Comparison of ENCODE assay signal across 28 cellular contexts in genomic region chr2:17545680-17546613, GRCh38. TPM values are rescaled to one million over a fixed set of nuclear protein-coding genes. Genes with fewer than 3 reads are reported as not detected.
"Had no signal": no experiment of that assay in that cellular context is flagged by ENCODE, and none has a peak within 500 bp of the region (broad histone marks: within the 10 kb centered on the region; RNA-seq: fewer than 3 reads in every experiment).

No MANE protein-coding gene starts in this region.

- H3K27ac ChIP-seq: testis, upper lobe of left lung had no signal

- ATAC-seq: activated T-cell treated with anti-CD3 and anti-CD28 coated beads, Interleukin-2, amount 50 U/mL, for 4 hours; sciatic nerve had no signal

- H3K27ac Mint-ChIP-seq: activated B cell treated with CpG ODN at 0.5 μM for 24 hours; activated naive CD8-positive, alpha-beta T cell treated with anti-CD3 and anti-CD28 coated beads for 36 hours; activated T-helper 2 cell treated with anti-CD3 and anti-CD28 coated beads, Interferon-gamma antibody, Interleukin-2, Interleukin-4, amounts not matched to agents 10 μg/mL and 5 μg/mL and 100 μg/mL, durations not matched to agents 14 hours and 24 hours and 36 hours; naive B cell; T-helper 1 cell treated with Interleukin-12 subunit alpha and Interleukin-12 subunit beta and Interleukin-4 antibody, amounts not matched to agents 30 μg/mL and 1 μg/mL, for 36 hours had no signal

- H3K9me3 Mint-ChIP-seq: activated B cell treated with CpG ODN at 0.5 μM for 24 hours; activated T-cell treated with anti-CD3 and anti-CD28 coated beads, Interleukin-2, amount 50 U/mL, for 4 hours; activated T-helper 2 cell treated with anti-CD3 and anti-CD28 coated beads, Interferon-gamma antibody, Interleukin-2, Interleukin-4, amounts not matched to agents 10 μg/mL and 5 μg/mL and 100 μg/mL, durations not matched to agents 14 hours and 24 hours and 36 hours; neural crest cell had no signal

- H3K4me3 Mint-ChIP-seq: activated B cell treated with CpG ODN at 0.5 μM for 24 hours; activated naive CD8-positive, alpha-beta T cell treated with anti-CD3 and anti-CD28 coated beads for 36 hours; activated T-cell treated with anti-CD3 and anti-CD28 coated beads, Interleukin-2, amount 50 U/mL, for 4 hours; naive B cell; neural crest cell; T-helper 1 cell treated with Interleukin-12 subunit alpha and Interleukin-12 subunit beta and Interleukin-4 antibody, amounts not matched to agents 30 μg/mL and 1 μg/mL, for 36 hours had no signal

- H3K4me1 Mint-ChIP-seq: activated naive CD8-positive, alpha-beta T cell treated with anti-CD3 and anti-CD28 coated beads for 36 hours had no signal

- H3K36me3 Mint-ChIP-seq: activated naive CD8-positive, alpha-beta T cell treated with anti-CD3 and anti-CD28 coated beads for 36 hours; naive B cell had no signal

- DNase-seq: activated B cell treated with CpG ODN at 0.5 μM for 24 hours; activated CD4-positive, alpha-beta T cell treated with anti-CD3 and anti-CD28 coated beads for 4 hours; activated CD4-positive, alpha-beta T cell treated with anti-CD3 and anti-CD28 coated beads, Interleukin-2, amount 50 U/mL, for 48 hours; activated CD8-positive, alpha-beta memory T cell treated with anti-CD3 and anti-CD28 coated beads, Interleukin-2, amount 50 U/mL, for 48 hours; activated naive CD4-positive, alpha-beta T cell; activated naive CD8-positive, alpha-beta T cell treated with anti-CD3 and anti-CD28 coated beads for 36 hours; activated T-cell treated with anti-CD3 and anti-CD28 coated beads, Interleukin-2, amount 50 U/mL, for 4 hours; central memory CD4-positive, alpha-beta T cell; dermis blood vessel endothelial cell; effector CD8-positive, alpha-beta T cell; foreskin melanocyte; naive B cell; posterior cingulate gyrus; stimulated activated CD4-positive, alpha-beta T cell treated with anti-CD3 and anti-CD28 coated beads, Interleukin-2, amount 100 ng/mL, for 48 hours; stimulated activated naive CD4-positive, alpha-beta T cell; T1000; testis; upper lobe of left lung had no signal

- H3K9me3 ChIP-seq: testis, upper lobe of left lung had no signal

- H3K4me3 ChIP-seq: lung, testis, upper lobe of left lung had no signal

- H3K27me3 ChIP-seq: testis had no signal

- H3K36me3 ChIP-seq: upper lobe of left lung had no signal

RNA-seq across cellular contexts. Expression of gene VSNL1, which starts 5.5 kb away (rescaled TPM):
- total RNA-seq: activated B cell treated with CpG ODN at 0.5 μM for 24 hours; activated CD8-positive, alpha-beta memory T cell treated with anti-CD3 and anti-CD28 coated beads for 36 hours; activated naive CD8-positive, alpha-beta T cell treated with anti-CD3 and anti-CD28 coated beads for 36 hours; activated T-cell treated with anti-CD3 and anti-CD28 coated beads, Interleukin-2, amount 50 U/mL, for 4 hours; activated T-helper 2 cell treated with anti-CD3 and anti-CD28 coated beads, Interferon-gamma antibody, Interleukin-2, Interleukin-4, amounts not matched to agents 10 μg/mL and 5 μg/mL and 100 μg/mL, durations not matched to agents 14 hours and 24 hours and 36 hours; dermis blood vessel endothelial cell; mesenteric fat pad had no signal

RNA-seq across cellular contexts. Expression of gene RAD51AP2, which starts 27.7 kb away (rescaled TPM):
- total RNA-seq: activated B cell treated with CpG ODN at 0.5 μM for 24 hours; activated CD8-positive, alpha-beta memory T cell treated with anti-CD3 and anti-CD28 coated beads for 36 hours; activated naive CD8-positive, alpha-beta T cell treated with anti-CD3 and anti-CD28 coated beads for 36 hours; activated T-cell treated with anti-CD3 and anti-CD28 coated beads, Interleukin-2, amount 50 U/mL, for 4 hours; activated T-helper 2 cell treated with anti-CD3 and anti-CD28 coated beads, Interferon-gamma antibody, Interleukin-2, Interleukin-4, amounts not matched to agents 10 μg/mL and 5 μg/mL and 100 μg/mL, durations not matched to agents 14 hours and 24 hours and 36 hours; astrocyte; dermis blood vessel endothelial cell; mesenteric fat pad; mucosa of gallbladder; omental fat pad; sciatic nerve had no signal
- polyA plus RNA-seq: lung had no signal
